8 cellular contexts compared by ENCODE assay signal in the genomic region with DNA sequence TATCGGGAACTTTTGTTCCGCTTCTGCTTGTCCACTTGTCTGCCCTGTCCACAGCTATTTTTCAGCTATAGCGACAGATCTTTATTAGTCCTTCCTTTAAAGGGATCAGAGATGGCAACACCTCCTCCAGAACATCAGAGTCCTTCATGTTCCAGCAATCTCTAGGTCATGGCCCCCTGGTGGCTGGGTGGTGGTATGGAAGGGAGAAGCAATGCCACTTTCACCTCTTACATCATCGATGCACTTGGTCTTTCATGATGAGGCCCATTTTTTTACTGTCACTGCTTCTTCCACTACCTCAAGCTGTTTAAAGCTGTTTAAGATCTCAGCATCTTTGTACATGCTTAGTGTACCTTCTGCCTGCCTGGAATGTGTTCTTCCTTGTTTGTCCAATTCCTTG.
DNase-seq lines count a peak whose midpoint lies in the region; ATAC-seq, FAIRE-seq and TF ChIP-seq lines count a peak whose summit lies in the region.

No MANE protein-coding gene starts in this region.

- H3K9ac ChIP-seq in endothelial cell of umbilical vein (replicated peaks; ENCODE audit: extremely low read depth, insufficient read depth, low read length): no peak overlapping the region

- no peak overlapping the region for H3K4me3 Mint-ChIP-seq in Caco-2 (ENCODE audit: unreplicated experiment)
- no peak overlapping the region for H3K4me3 Mint-ChIP-seq in activated B cell treated with CpG ODN at 0.5 μM for 24 hours

- ATAC-seq in HG03354 (IDR thresholded peaks at IDR 0.05; ENCODE audit: poor library complexity, severe bottlenecking, unreplicated experiment): peak; percentile 85
- ATAC-seq in activated B cell treated with CpG ODN at 0.5 μM for 24 hours (ENCODE audit: low read depth): peak; percentile 69
- ATAC-seq in HG03175 (IDR thresholded peaks at IDR 0.05; ENCODE audit: unreplicated experiment): no peak

- no peak for FAIRE-seq in endothelial cell of umbilical vein (lab: Jason Lieb, UNC)

- H3K27me3 ChIP-seq in Caco-2 (replicated peaks; ENCODE audit: control insufficient read depth, insufficient read depth, low read length): no peaks in the 10 kb centered on the region
- no peaks in the 10 kb centered on the region for H3K27me3 ChIP-seq in endothelial cell of umbilical vein (ENCODE audit: control insufficient read depth in 2 of 2, insufficient read depth in 2 of 2, low read length in 2 of 2)

- in situ Hi-C loops in G401 (cut with HindIII; ENCODE audit: low sequenced_read_pairs): no loop called here

- dilution Hi-C loops in endothelial cell of umbilical vein (cut with MboI; ENCODE audit: extremely low pct_ligation_motif_present, low sequenced_read_pairs): no loop called here

- H3K36me3 ChIP-seq in Caco-2 (ENCODE audit: control insufficient read depth, insufficient read depth, low read length) (no peaks in the 10 kb centered on the region), endothelial cell of umbilical vein (ENCODE audit: control insufficient read depth in 2 of 2, extremely low read depth in 1 of 2, insufficient read depth in 2 of 2, low read length in 2 of 2) (no peaks in the 10 kb centered on the region)

- no peak overlapping the region for H3K4me3 ChIP-seq in Caco-2 (ENCODE audit: low read depth, low read length)
- no peak overlapping the region for H3K4me3 ChIP-seq in endothelial cell of umbilical vein (replicated peaks in 1 of 3; ENCODE audit: insufficient read depth in 1 of 3, low read depth in 1 of 3, low read length in 3 of 3)

- H3K9me1 ChIP-seq in endothelial cell of umbilical vein (replicated peaks; ENCODE audit: control insufficient read depth, extremely low read depth, insufficient read depth, low read length): no peaks in the 10 kb centered on the region

- no peak overlapping the region for H3K4me2 ChIP-seq in endothelial cell of umbilical vein (ENCODE audit: insufficient read depth, low read length)

- TF ChIP-seq POLR2A in endothelial cell of umbilical vein (IDR thresholded peaks at IDR 0.05; ENCODE audit: low read depth, low read length): no peak

- no peak overlapping the region for H3K27ac ChIP-seq in endothelial cell of umbilical vein (ENCODE audit: insufficient read depth, low read depth, low read length)

- no peaks in the 10 kb centered on the region for H4K20me1 ChIP-seq in endothelial cell of umbilical vein (replicated peaks; ENCODE audit: control insufficient read depth, extremely low read depth, insufficient read depth, low read length)

- H3K9me3 ChIP-seq in Caco-2 (no peaks in the 10 kb centered on the region), endothelial cell of umbilical vein (replicated peaks; ENCODE audit: control insufficient read depth, insufficient read depth, low read length) (no peaks in the 10 kb centered on the region)

- CTCF ChIA-PET in Caco-2 (lab: Charles Lee): no interaction called here
- CTCF ChIA-PET in activated B cell treated with CpG ODN at 0.5 μM for 24 hours (lab: Charles Lee): interaction anchor here (0.7 to 1.4 kb wide), 3 partner anchors 16 to 210 kb away, joined by 3 to 6 read pairs (median 3); no protein-coding TSS in a partner anchor
- CTCF ChIA-PET in endothelial cell of umbilical vein (lab: Charles Lee): no interaction called here

- no peaks in the 10 kb centered on the region for H3K79me2 ChIP-seq in endothelial cell of umbilical vein (ENCODE audit: control insufficient read depth, insufficient read depth, low read length)

- no peak overlapping the region for H3K27ac Mint-ChIP-seq in Caco-2 (ENCODE audit: unreplicated experiment)
- no peak overlapping the region for H3K27ac Mint-ChIP-seq in activated B cell treated with CpG ODN at 0.5 μM for 24 hours

- H3K27me3 Mint-ChIP-seq in Caco-2 (ENCODE audit: insufficient read depth, unreplicated experiment): peaks cover 2% of the 10 kb centered on the region
- H3K27me3 Mint-ChIP-seq in activated B cell treated with CpG ODN at 0.5 μM for 24 hours: peaks cover 5% of the 10 kb centered on the region

- TF ChIP-seq CTCF in Caco-2 (IDR thresholded peaks at IDR 0.05; ENCODE audit: insufficient read depth in 1 of 2, low read depth in 1 of 2, low read length in 1 of 2, severe bottlenecking in 1 of 2, unreplicated experiment in 1 of 2) (peak; percentile 38 to 59), activated B cell treated with CpG ODN at 0.5 μM for 24 hours (IDR thresholded peaks at IDR 0.05) (no peak), endothelial cell of umbilical vein (IDR thresholded peaks at IDR 0.05; ENCODE audit: extremely low read depth in 1 of 2, insufficient read depth in 1 of 2, low read depth in 1 of 2, low read length in 2 of 2) (peak; percentile 32 to 44)

- intact Hi-C loops in Caco-2 (cut with micrococcal nuclease; ENCODE audit: unreplicated experiment): no loop called here
- intact Hi-C loops in activated B cell treated with CpG ODN at 0.5 μM for 24 hours (cut with micrococcal nuclease): loop anchor here (1.0 kb wide), 1 partner anchor 415 kb away; no protein-coding TSS in a partner anchor
- intact Hi-C loops in endothelial cell of umbilical vein (cut with micrococcal nuclease): no loop called here

- H3K4me1 ChIP-seq in Caco-2: no peaks in the 10 kb centered on the region
- no peaks in the 10 kb centered on the region for H3K4me1 ChIP-seq in endothelial cell of umbilical vein (ENCODE audit: control insufficient read depth, extremely low read depth, insufficient read depth, low read length)

- DNase-seq in Caco-2: peak; percentile 44 to 57
- peak; percentile 18 for DNase-seq in activated B cell treated with CpG ODN at 0.5 μM for 24 hours
- peak; percentile 1 for DNase-seq in endothelial cell of umbilical vein (ENCODE audit: low read depth, low spot score)
- DNase-seq in stimulated activated CD4-positive, alpha-beta T cell treated with anti-CD3 and anti-CD28 coated beads, Interleukin-2, amount 100 ng/mL, for 4 hours (ENCODE audit: low read depth): peak; percentile 10
- no peak for DNase-seq in G401 (ENCODE audit: low spot score)
- DNase-seq in amniotic stem cell (lab: John Stamatoyannopoulos, UW): no peak

- H3K4me1 Mint-ChIP-seq in Caco-2 (ENCODE audit: low read depth, unreplicated experiment) (no peaks in the 10 kb centered on the region), activated B cell treated with CpG ODN at 0.5 μM for 24 hours (no peaks in the 10 kb centered on the region)

- H2AFZ ChIP-seq in endothelial cell of umbilical vein (ENCODE audit: low read depth, low read length): no peak overlapping the region

- H3K36me3 Mint-ChIP-seq in Caco-2 (ENCODE audit: insufficient read depth, unreplicated experiment) (no peaks in the 10 kb centered on the region), activated B cell treated with CpG ODN at 0.5 μM for 24 hours (ENCODE audit: low read depth) (no peaks in the 10 kb centered on the region)

- H3K9me3 Mint-ChIP-seq in Caco-2 (ENCODE audit: unreplicated experiment): no peaks in the 10 kb centered on the region
- H3K9me3 Mint-ChIP-seq in activated B cell treated with CpG ODN at 0.5 μM for 24 hours: no peaks in the 10 kb centered on the region

- BruUV-seq in Caco-2 (replicated peaks; lab: Mats Ljungman, UMichigan) (no TSS peak), endothelial cell of umbilical vein (replicated peaks; lab: Mats Ljungman, UMichigan) (no TSS peak)

- POLR2A ChIA-PET in Caco-2 (lab: Charles Lee) (no interaction called here), activated B cell treated with CpG ODN at 0.5 μM for 24 hours (lab: Charles Lee) (no interaction called here), endothelial cell of umbilical vein (lab: Charles Lee) (no interaction called here)

TF ChIP-seq in endothelial cell of umbilical vein, 7 proteins besides CTCF, POLR2A, EP300 and RAD21:
- TF ChIP-seq POLR2AphosphoS5 (IDR thresholded peaks at IDR 0.05; ENCODE audit: insufficient read depth, low read depth, low read length) (no peak), FOS (IDR thresholded peaks at IDR 0.05; ENCODE audit: borderline replicate concordance, insufficient read depth, low read length) (no peak), MAX (IDR thresholded peaks at IDR 0.05; ENCODE audit: insufficient read depth, insufficient read length) (no peak), JUN (IDR thresholded peaks at IDR 0.05; ENCODE audit: borderline replicate concordance, insufficient read depth, insufficient read length, low read depth) (no peak), EZH2 (IDR thresholded peaks at IDR 0.05; ENCODE audit: borderline replicate concordance, low read depth, low read length, severe bottlenecking) (no peak), GATA2 (IDR thresholded peaks at IDR 0.05; ENCODE audit: insufficient read depth, insufficient read length, low read depth, low read length) (no peak), MYC (IDR thresholded peaks at IDR 0.05; ENCODE audit: low read depth, low read length) (no peak)

Comparison
In these comparisons a context has a peak if more than half of its experiments do, and no peak if none do; other contexts are left out.
1. DNase-seq: peak in Caco-2 (2 of 2), activated B cell treated with CpG ODN at 0.5 μM for 24 hours (single experiment), endothelial cell of umbilical vein (single experiment) and stimulated activated CD4-positive, alpha-beta T cell treated with anti-CD3 and anti-CD28 coated beads, Interleukin-2, amount 100 ng/mL, for 4 hours (single experiment); none in G401 (single experiment) and amniotic stem cell (single experiment).